In the genomic region with DNA sequence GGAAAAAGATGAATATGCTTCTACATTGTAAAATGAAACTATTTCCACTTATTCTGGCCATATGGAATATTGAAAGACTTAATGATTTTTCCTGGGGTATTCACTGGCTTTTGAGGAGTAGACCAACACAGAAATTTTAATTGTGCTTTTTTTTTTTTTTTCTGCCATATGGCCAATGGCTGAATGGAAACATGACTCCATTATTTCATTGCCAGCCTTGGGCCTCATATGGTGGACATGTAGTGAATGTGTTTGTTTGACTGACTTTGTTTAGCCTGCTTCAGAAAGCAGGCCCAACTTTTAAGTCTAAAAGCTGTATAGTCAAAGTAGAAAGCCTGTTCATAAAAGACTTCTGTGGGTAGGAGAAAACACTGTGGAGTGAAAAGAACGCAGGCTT, we compare ENCODE assay signal across 13 cellular contexts. TPM values are rescaled to one million over a fixed set of nuclear protein-coding genes. Genes with fewer than 3 reads are reported as not detected.
DNase-seq lines count a peak whose midpoint lies in the region; ATAC-seq and TF ChIP-seq lines count a peak whose summit lies in the region.
"Had no signal": no experiment of that assay in that cellular context is flagged by ENCODE, and none has a peak within 500 bp of the region (broad histone marks: within the 10 kb centered on the region; RNA-seq: fewer than 3 reads in every experiment).

No MANE protein-coding gene starts in this region.

- H3K9me3 Mint-ChIP-seq in activated naive CD8-positive, alpha-beta T cell treated with anti-CD3 and anti-CD28 coated beads, Interleukin-2, amount 50 U/mL, for 24 hours = no peaks in the 10 kb centered on the region
- no peaks in the 10 kb centered on the region for H3K9me3 Mint-ChIP-seq in naive thymus-derived CD8-positive, alpha-beta T cell

- no peak overlapping the region for H2AFZ ChIP-seq in PC-3 (ENCODE audit: low read length)

- H3K9ac ChIP-seq in PC-3 (ENCODE audit: low read length) = no peak overlapping the region

- H3K9me2 ChIP-seq in PC-3 (replicated peaks; ENCODE audit: low read length) = no peaks in the 10 kb centered on the region

- CTCF ChIA-PET in BJ (lab: Yijun Ruan, JAX) (interaction anchor here (1.0 to 1.8 kb wide), 3 partner anchors 21 to 119 kb away, joined by 3 to 5 read pairs (median 4); no protein-coding TSS in a partner anchor), PC-3 (lab: Charles Lee) (interaction anchor here (2.8 kb wide), 1 partner anchor 116 kb away, joined by 17 read pairs; no protein-coding TSS in a partner anchor)

- H3K4me1 ChIP-seq in PC-3 (ENCODE audit: insufficient read depth, low read length) = peaks cover 28% of the 10 kb centered on the region
- H3K4me1 ChIP-seq: uterus had no signal

- TF ChIP-seq CTCF in BJ (IDR thresholded peaks at IDR 0.05; ENCODE audit: insufficient read depth, low read depth, low read length) (no peak), GM12875 (IDR thresholded peaks at IDR 0.05; ENCODE audit: borderline replicate concordance, insufficient read depth, low read depth, low read length) (no peak), PC-3 (conservative IDR thresholded peaks at IDR 0.05; ENCODE audit: low read depth, low read length) (no peak)

- peak overlapping the region; percentile 90 for H3K27ac Mint-ChIP-seq in activated naive CD8-positive, alpha-beta T cell treated with anti-CD3 and anti-CD28 coated beads, Interleukin-2, amount 50 U/mL, for 24 hours
- peak overlapping the region; percentile 87 to 99 (median 98) for H3K27ac Mint-ChIP-seq in naive thymus-derived CD8-positive, alpha-beta T cell

- no peak for ATAC-seq in activated naive CD8-positive, alpha-beta T cell treated with anti-CD3 and anti-CD28 coated beads, Interleukin-2, amount 50 U/mL, for 24 hours
- ATAC-seq in naive thymus-derived CD8-positive, alpha-beta T cell = no peak
- no peak for ATAC-seq in PC-3
- ATAC-seq in GM18868 (IDR thresholded peaks at IDR 0.05; ENCODE audit: unreplicated experiment) = no peak
- ATAC-seq in HG03039 (IDR thresholded peaks at IDR 0.05; ENCODE audit: unreplicated experiment) = no peak

- H3K79me2 ChIP-seq in PC-3 (ENCODE audit: low read length) = no peaks in the 10 kb centered on the region

- no peak overlapping the region for H3K4me2 ChIP-seq in PC-3 (ENCODE audit: low read length)

- no peaks in the 10 kb centered on the region for H3K36me3 ChIP-seq in BJ (ENCODE audit: control insufficient read depth, insufficient read depth, low read length)
- H3K36me3 ChIP-seq in PC-3 (ENCODE audit: low read depth, low read length) = no peaks in the 10 kb centered on the region
- H3K36me3 ChIP-seq: uterus had no signal

- BruUV-seq in PC-3 (replicated peaks; lab: Mats Ljungman, UMichigan) = no TSS peak

- no peaks in the 10 kb centered on the region for H3F3A ChIP-seq in PC-3 (ENCODE audit: low read length, unreplicated experiment)

- H3K9me3 ChIP-seq in PC-3 (ENCODE audit: low read length) = no peaks in the 10 kb centered on the region
- H3K9me3 ChIP-seq: uterus had no signal

- H3K4me1 Mint-ChIP-seq in activated naive CD8-positive, alpha-beta T cell treated with anti-CD3 and anti-CD28 coated beads, Interleukin-2, amount 50 U/mL, for 24 hours = peaks cover 44% of the 10 kb centered on the region
- H3K4me1 Mint-ChIP-seq in naive thymus-derived CD8-positive, alpha-beta T cell = peaks cover 25 to 62% (median 53%) of the 10 kb centered on the region in 4 donors

- peak overlapping the region; percentile 12; the same call in 1 of the 2 replicates for H3K4me3 ChIP-seq in BJ (ENCODE audit: low read depth, low read length)
- peak overlapping the region; percentile 71 for H3K4me3 ChIP-seq in GM12875 (ENCODE audit: low read depth, low read length)
- H3K4me3 ChIP-seq in PC-3 (ENCODE audit: low read length) = no peak overlapping the region
- H3K4me3 ChIP-seq: lung, uterus had no signal

- DNase-seq in BJ (ENCODE audit: low read depth) (no peak), PC-3 (no peak), NCI-H2196 (lab: John Stamatoyannopoulos, UW; ENCODE audit: unreplicated experiment) (no peak)
- DNase-seq in activated naive CD8-positive, alpha-beta T cell treated with anti-CD3 and anti-CD28 coated beads, Interleukin-2, amount 50 U/mL, for 24 hours = no peak
- no peak for DNase-seq in naive thymus-derived CD8-positive, alpha-beta T cell
- DNase-seq: activated CD8-positive, alpha-beta memory T cell treated with anti-CD3 and anti-CD28 coated beads, Interleukin-2, amount 50 U/mL, for 4 hours; NCI-H1048; uterus had no signal

- H4K20me1 ChIP-seq in PC-3 (ENCODE audit: low read length) = no peaks in the 10 kb centered on the region

- intact Hi-C loops in PC-3 (cut with micrococcal nuclease) = no loop called here

- H3K27ac ChIP-seq in PC-3 (ENCODE audit: low read length) = no peak overlapping the region
- H3K27ac ChIP-seq: uterus had no signal

- POLR2A ChIA-PET in BJ (lab: Charles Lee) = no interaction called here
- POLR2A ChIA-PET in naive thymus-derived CD8-positive, alpha-beta T cell (lab: Charles Lee) = interaction anchor here (1.5 to 5.9 kb wide), 2 partner anchors 14 to 1289 kb away, joined by 4 to 94 read pairs; no protein-coding TSS in a partner anchor
- POLR2A ChIA-PET in PC-3 (lab: Charles Lee; ENCODE audit: unreplicated experiment) = no interaction called here

- H3K27me3 ChIP-seq in BJ (ENCODE audit: control insufficient read depth, insufficient read depth, low read length) = no peaks in the 10 kb centered on the region
- no peaks in the 10 kb centered on the region for H3K27me3 ChIP-seq in PC-3 (ENCODE audit: low read length)
- H3K27me3 ChIP-seq: uterus had no signal

- H3K36me3 Mint-ChIP-seq in activated naive CD8-positive, alpha-beta T cell treated with anti-CD3 and anti-CD28 coated beads, Interleukin-2, amount 50 U/mL, for 24 hours (ENCODE audit: low read depth) = peaks cover 13% of the 10 kb centered on the region
- H3K36me3 Mint-ChIP-seq in naive thymus-derived CD8-positive, alpha-beta T cell = peaks cover 0 to 6% (median 3%) of the 10 kb centered on the region in 3 donors

- no peaks in the 10 kb centered on the region for H3K27me3 Mint-ChIP-seq in activated naive CD8-positive, alpha-beta T cell treated with anti-CD3 and anti-CD28 coated beads, Interleukin-2, amount 50 U/mL, for 24 hours
- no peaks in the 10 kb centered on the region for H3K27me3 Mint-ChIP-seq in naive thymus-derived CD8-positive, alpha-beta T cell

- peak overlapping the region; percentile 98 for H3K4me3 Mint-ChIP-seq in activated naive CD8-positive, alpha-beta T cell treated with anti-CD3 and anti-CD28 coated beads, Interleukin-2, amount 50 U/mL, for 24 hours
- peak overlapping the region; percentile 81 to 99 (median 94) for H3K4me3 Mint-ChIP-seq in naive thymus-derived CD8-positive, alpha-beta T cell

RNA-seq across cellular contexts. Expression of gene GNG2, which starts 2.4 kb away (rescaled TPM):
- 4.5 and 7.6 TPM in 2 replicates for polyA plus RNA-seq in BJ (2011; rRNA removed)
- 2.3 and 4.2 TPM in 2 replicates for polyA minus RNA-seq in BJ (2011; rRNA and poly(A)+ RNA removed)
- total RNA-seq in naive thymus-derived CD8-positive, alpha-beta T cell = 10 to 100 TPM; 57.8 to 66.7 TPM
- 100 to 1,000 TPM; 115 to 172 (median 122) TPM for polyA plus RNA-seq in naive thymus-derived CD8-positive, alpha-beta T cell
- 6.8 and 9.3 TPM in 2 replicates for total RNA-seq in PC-3 (2014; rRNA removed)
- total RNA-seq: endothelial cell of umbilical vein had no signal
- polyA plus RNA-seq: endothelial cell of umbilical vein had no signal
